ENCODE assay signal across 21 cellular contexts in the genomic region with DNA sequence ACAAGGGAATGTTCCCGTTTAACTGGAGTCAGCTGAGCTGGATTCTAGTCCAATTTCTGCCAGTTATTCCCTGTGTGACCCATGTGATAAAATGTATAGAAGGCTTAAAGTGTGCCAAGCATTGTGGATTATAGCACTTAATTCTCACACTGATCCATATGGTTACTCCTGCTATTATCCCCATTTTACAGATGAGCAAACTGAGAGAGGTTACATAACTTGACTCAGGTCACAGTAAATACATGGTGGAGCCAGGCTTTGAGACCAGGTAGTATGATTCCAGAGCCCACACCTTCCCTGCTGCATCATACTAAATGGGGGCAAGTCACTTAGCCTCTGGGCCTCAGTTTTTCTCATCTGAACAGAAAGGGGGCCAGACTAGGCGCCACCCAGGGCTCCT. TPM values are rescaled to one million over a fixed set of nuclear protein-coding genes. Genes with fewer than 3 reads are reported as not detected.
DNase-seq lines count a peak whose midpoint lies in the region; ATAC-seq and TF ChIP-seq lines count a peak whose summit lies in the region.
"Had no signal": no experiment of that assay in that cellular context is flagged by ENCODE, and none has a peak within 500 bp of the region (broad histone marks: within the 10 kb centered on the region; RNA-seq: fewer than 3 reads in every experiment).

No MANE protein-coding gene starts in this region.

- DNase-seq in breast epithelium (ENCODE audit: low spot score in 2 of 2), result no peak
- DNase-seq in MCF 10A (ENCODE audit: unreplicated experiment), result no peak
- no peak for DNase-seq in T-cell
- no peak for DNase-seq in pons (ENCODE audit: low spot score)
- no peak for DNase-seq in sigmoid colon
- DNase-seq: activated CD4-positive, alpha-beta T cell treated with anti-CD3 and anti-CD28 coated beads, Interleukin-2, amount 10 ng/mL, durations not matched to agents 7 days and 5 days; activated naive CD8-positive, alpha-beta T cell treated with anti-CD3 and anti-CD28 coated beads, Interleukin-2, amount 10 ng/mL, durations not matched to agents 7 days and 5 days; left lung; NCI-H2029 treated with DMSO at 0.1 percent for 48 hours; NCI-H446 treated with DMSO at 0.1 percent for 48 hours; NK-92 treated with Interleukin-12 subunit alpha and Interleukin-12 subunit beta, amount 100 ng/mL, for 24 hours had no signal

- intact Hi-C loops in breast epithelium (cut with DNase I; ENCODE audit: low total_unique reads) (loop anchor here (10.0 kb wide), 1 partner anchor 351 kb away; a partner anchor contains a TSS), MCF 10A (cut with micrococcal nuclease) (no loop called here), sigmoid colon (cut with DNase I) (loop anchor here (10.0 kb wide), 1 partner anchor 1681 kb away; no protein-coding TSS in a partner anchor)

- H3K36me3 ChIP-seq in breast epithelium (no peaks in the 10 kb centered on the region), endocrine pancreas (ENCODE audit: control insufficient read depth, insufficient read depth, low read length) (no peaks in the 10 kb centered on the region), subcutaneous abdominal adipose tissue (ENCODE audit: control insufficient read depth in 5 of 5, insufficient read depth in 5 of 5, low read length in 5 of 5) (no peaks in the 10 kb centered on the region), sigmoid colon (no peaks in the 10 kb centered on the region)
- H3K36me3 ChIP-seq: left lung, thoracic aorta had no signal

- CTCF ChIA-PET in MCF 10A (lab: Yijun Ruan, JAX) (interaction anchor here (0.7 to 1.7 kb wide), 5 partner anchors 8 to 203 kb away, joined by 3 to 8 read pairs (median 4); no protein-coding TSS in a partner anchor), T-cell (lab: Charles Lee) (interaction anchor here (1.0 to 2.9 kb wide), 4 partner anchors 9 to 221 kb away, joined by 3 to 23 read pairs (median 4); no protein-coding TSS in a partner anchor)

- H3K9me3 Mint-ChIP-seq in MCF 10A (ENCODE audit: unreplicated experiment) (no peaks in the 10 kb centered on the region), T-cell (no peaks in the 10 kb centered on the region)
- H3K9me3 Mint-ChIP-seq: activated CD4-positive, alpha-beta T cell treated with anti-CD3 and anti-CD28 coated beads, Interleukin-2, amount 10 ng/mL, durations not matched to agents 7 days and 5 days; activated naive CD8-positive, alpha-beta T cell treated with anti-CD3 and anti-CD28 coated beads, Interleukin-2, amount 10 ng/mL, durations not matched to agents 7 days and 5 days had no signal

- H3K9me3 ChIP-seq in breast epithelium (no peaks in the 10 kb centered on the region), endocrine pancreas (ENCODE audit: control insufficient read depth, low read length) (no peaks in the 10 kb centered on the region), subcutaneous abdominal adipose tissue (ENCODE audit: control insufficient read depth in 5 of 5, low read length in 5 of 5) (no peaks in the 10 kb centered on the region), sigmoid colon (no peaks in the 10 kb centered on the region)
- H3K9me3 ChIP-seq: left lung, thoracic aorta had no signal

- peaks cover 16% of the 10 kb centered on the region for H3K4me1 Mint-ChIP-seq in MCF 10A (ENCODE audit: insufficient read depth, unreplicated experiment)
- peaks cover 53 to 62% (median 58%) of the 10 kb centered on the region in 3 donors for H3K4me1 Mint-ChIP-seq in T-cell

- H3K4me3 ChIP-seq in breast epithelium (no peak overlapping the region), endocrine pancreas (ENCODE audit: control insufficient read depth, insufficient read depth, low read length) (peak overlapping the region; percentile 89), subcutaneous abdominal adipose tissue (ENCODE audit: low read depth in 1 of 5, low read length in 5 of 5) (no peak overlapping the region), sigmoid colon (no peak overlapping the region)
- H3K4me3 ChIP-seq: left lung had no signal

- TF ChIP-seq EP300 in sigmoid colon (IDR thresholded peaks at IDR 0.05), result no peak

- peaks cover 6 to 19% of the 10 kb centered on the region in 2 donors for H3K4me1 ChIP-seq in breast epithelium
- H3K4me1 ChIP-seq in endocrine pancreas (ENCODE audit: control insufficient read depth, insufficient read depth, low read length), result no peaks in the 10 kb centered on the region
- H3K4me1 ChIP-seq in subcutaneous abdominal adipose tissue (ENCODE audit: control insufficient read depth in 5 of 5, insufficient read depth in 5 of 5, low read length in 5 of 5), result peaks cover 17 to 50% (median 45%) of the 10 kb centered on the region in 5 donors
- H3K4me1 ChIP-seq in sigmoid colon, result peaks cover 0 to 40% (median 34%) of the 10 kb centered on the region in 4 donors

- H3K36me3 Mint-ChIP-seq in MCF 10A (ENCODE audit: insufficient read depth, unreplicated experiment), result no peaks in the 10 kb centered on the region
- peaks cover 18% of the 10 kb centered on the region for H3K36me3 Mint-ChIP-seq in T-cell
- H3K36me3 Mint-ChIP-seq: activated naive CD8-positive, alpha-beta T cell treated with anti-CD3 and anti-CD28 coated beads, Interleukin-2, amount 10 ng/mL, durations not matched to agents 7 days and 5 days had no signal

- H3K27me3 Mint-ChIP-seq in MCF 10A (ENCODE audit: insufficient read depth, unreplicated experiment) (no peaks in the 10 kb centered on the region), T-cell (no peaks in the 10 kb centered on the region)
- H3K27me3 Mint-ChIP-seq: activated CD4-positive, alpha-beta T cell treated with anti-CD3 and anti-CD28 coated beads, Interleukin-2, amount 10 ng/mL, durations not matched to agents 7 days and 5 days; activated naive CD8-positive, alpha-beta T cell treated with anti-CD3 and anti-CD28 coated beads, Interleukin-2, amount 10 ng/mL, durations not matched to agents 7 days and 5 days had no signal

- 90 to 93% methylated on average over 2 of the region's 2 CpGs for WGBS in sigmoid colon, 2 donors

- ATAC-seq in T-cell (replicated peaks in 1 of 4), result no peak
- ATAC-seq in GM21447 (IDR thresholded peaks at IDR 0.05; ENCODE audit: unreplicated experiment), result no peak
- ATAC-seq: esophagus mucosa, left lung had no signal

- peak overlapping the region; percentile 9 to 100 for H3K27ac ChIP-seq in breast epithelium
- H3K27ac ChIP-seq in subcutaneous abdominal adipose tissue (ENCODE audit: low read depth, low read length), result peak overlapping the region; percentile 99
- peak overlapping the region in 2 of 4 donors; percentile 91 to 98 for H3K27ac ChIP-seq in sigmoid colon
- H3K27ac ChIP-seq: HL-60, left lung had no signal

- H3K4me3 Mint-ChIP-seq in MCF 10A (ENCODE audit: unreplicated experiment) (no peak overlapping the region), T-cell (peak overlapping the region; percentile 87 to 94 (median 88))

- TF ChIP-seq CTCF in breast epithelium (IDR thresholded peaks at IDR 0.05) (no peak), MCF 10A (IDR thresholded peaks at IDR 0.05; ENCODE audit: unreplicated experiment) (no peak), sigmoid colon (IDR thresholded peaks at IDR 0.05) (no peak)

- H3K27me3 ChIP-seq in breast epithelium (no peaks in the 10 kb centered on the region), endocrine pancreas (ENCODE audit: control insufficient read depth, insufficient read depth, low read length) (no peaks in the 10 kb centered on the region), subcutaneous abdominal adipose tissue (ENCODE audit: control insufficient read depth in 5 of 5, insufficient read depth in 4 of 5, low read length in 5 of 5) (no peaks in the 10 kb centered on the region), sigmoid colon (no peaks in the 10 kb centered on the region)
- H3K27me3 ChIP-seq: left lung had no signal

- BruUV-seq in MCF 10A (replicated peaks; lab: Mats Ljungman, UMichigan), result no TSS peak

- TF ChIP-seq POLR2A in breast epithelium (IDR thresholded peaks at IDR 0.05) (no peak), sigmoid colon (IDR thresholded peaks at IDR 0.05) (no peak)

- H3K9ac ChIP-seq in endocrine pancreas (ENCODE audit: control insufficient read depth, insufficient read depth, low read length) (no peak overlapping the region), subcutaneous abdominal adipose tissue (ENCODE audit: low read length in 5 of 5) (peak overlapping the region in 1 of 5 donors; percentile 97)

- no peak overlapping the region for H3K27ac Mint-ChIP-seq in MCF 10A (ENCODE audit: low read depth, unreplicated experiment)
- H3K27ac Mint-ChIP-seq in T-cell, result peak overlapping the region; percentile 97 to 98

- POLR2A ChIA-PET in MCF 10A (lab: Yijun Ruan, JAX) (no interaction called here), T-cell (lab: Charles Lee) (interaction anchor here (0.6 to 1.5 kb wide), 6 partner anchors 9 to 353 kb away, joined by 3 to 11 read pairs (median 3); a partner anchor contains a TSS)

RNA-seq across cellular contexts. Expression of a gene that starts 2.0 kb away (rescaled TPM):
- 10 to 100 TPM; 16.2 to 35.7 (median 16.4) TPM for total RNA-seq in breast epithelium
- total RNA-seq in MCF 10A (2022), result 6.2 and 6.8 TPM in 2 replicates
- 10 to 100 TPM; 18.1 to 27.8 (median 21.7) TPM for total RNA-seq in T-cell
- 10 to 100 TPM; 11.4 to 26.9 (median 14.9) TPM for total RNA-seq in sigmoid colon
- polyA plus RNA-seq in sigmoid colon, result 10 to 100 TPM in 2 of 3 donors, 1 to 10 TPM in 1; 7.4 to 23.4 (median 16.2) TPM

RNA-seq across cellular contexts. Expression of a gene that starts 39.1 kb away (rescaled TPM):
- total RNA-seq in breast epithelium (under 1 TPM in 2 of 3 donors, not detected in 1; under 0.01 to 0.16 TPM), MCF 10A (2022) (not detected in 2 replicates), T-cell (1 to 10 TPM; 5.2 to 9.0 (median 8.8) TPM), sigmoid colon (under 1 TPM in 1 of 4 donors, not detected in 3; under 0.01 TPM)
- polyA plus RNA-seq in sigmoid colon, result under 1 TPM in 1 of 3 donors, not detected in 2; 0.28 TPM
- total RNA-seq: dermis microvascular lymphatic vessel endothelial cell, esophagus mucosa, RPMI7951, thoracic aorta had no signal

RNA-seq across cellular contexts. Expression of a gene that starts 55.8 kb away (rescaled TPM):
- total RNA-seq in breast epithelium, result not detected
- total RNA-seq in MCF 10A (2022), result not detected in 2 replicates
- total RNA-seq in T-cell, result not detected
- not detected for total RNA-seq in sigmoid colon
- polyA plus RNA-seq in sigmoid colon, result not detected
- total RNA-seq: activated CD4-positive, alpha-beta T cell treated with anti-CD3 and anti-CD28 coated beads, Interleukin-2, amount 10 ng/mL, durations not matched to agents 7 days and 5 days; activated naive CD8-positive, alpha-beta T cell treated with anti-CD3 and anti-CD28 coated beads, Interleukin-2, amount 10 ng/mL, durations not matched to agents 7 days and 5 days; dermis microvascular lymphatic vessel endothelial cell; esophagus mucosa; left lung; mucosa of gallbladder; posterior vena cava; RPMI7951; thoracic aorta had no signal
